15 cellular contexts compared by ENCODE assay signal in genomic region chr2:111042261-111042660, GRCh38.
DNase-seq lines count a peak whose midpoint lies in the region; ATAC-seq and TF ChIP-seq lines count a peak whose summit lies in the region.
"Had no signal": no experiment of that assay in that cellular context is flagged by ENCODE, and none has a peak within 500 bp of the region (broad histone marks: within the 10 kb centered on the region; RNA-seq: fewer than 3 reads in every experiment).

No MANE protein-coding gene starts in this region.

- no peaks in the 10 kb centered on the region for H3K27me3 ChIP-seq in colonic mucosa
- H3K27me3 ChIP-seq in neural progenitor cell = no peaks in the 10 kb centered on the region
- no peaks in the 10 kb centered on the region for H3K27me3 ChIP-seq in thyroid gland
- no peaks in the 10 kb centered on the region for H3K27me3 ChIP-seq in CD8-positive, alpha-beta memory T cell (ENCODE audit: insufficient read depth, low read length, poor library complexity, severe bottlenecking)

- no peaks in the 10 kb centered on the region for H3K36me3 ChIP-seq in colonic mucosa
- H3K36me3 ChIP-seq in neural progenitor cell = no peaks in the 10 kb centered on the region
- H3K36me3 ChIP-seq in thyroid gland = no peaks in the 10 kb centered on the region
- no peaks in the 10 kb centered on the region for H3K36me3 ChIP-seq in CD8-positive, alpha-beta memory T cell (ENCODE audit: insufficient read depth, low read length)

- H3K27ac ChIP-seq in colonic mucosa = no peak overlapping the region
- no peak overlapping the region for H3K27ac ChIP-seq in neural progenitor cell
- H3K27ac ChIP-seq in thyroid gland = no peak overlapping the region
- H3K27ac ChIP-seq in CD8-positive, alpha-beta memory T cell (ENCODE audit: low read depth, low read length) = no peak overlapping the region

- no peaks in the 10 kb centered on the region for H3K79me2 ChIP-seq in neural progenitor cell (ENCODE audit: low read depth)

- POLR2A ChIA-PET in CD8-positive, alpha-beta memory T cell (lab: Charles Lee) = no interaction called here

- peaks cover 51% of the 10 kb centered on the region for H3K4me1 Mint-ChIP-seq in stimulated activated naive CD8-positive, alpha-beta T cell treated with anti-CD3 and anti-CD28 coated beads, Interleukin-15, Interleukin-2, amounts not matched to agents 100 ng/mL and 50 ng/mL, for 24 hours (ENCODE audit: low read depth)
- peaks cover 32% of the 10 kb centered on the region for H3K4me1 Mint-ChIP-seq in neural progenitor cell
- no peaks in the 10 kb centered on the region for H3K4me1 Mint-ChIP-seq in CD8-positive, alpha-beta memory T cell

- ATAC-seq in stimulated activated naive CD8-positive, alpha-beta T cell treated with anti-CD3 and anti-CD28 coated beads, Interleukin-15, Interleukin-2, amounts not matched to agents 100 U/mL and 50 U/mL, for 24 hours = no peak

- CTCF ChIA-PET in CD8-positive, alpha-beta memory T cell (lab: Charles Lee) = no interaction called here

- no peak overlapping the region for H3K4me3 ChIP-seq in colonic mucosa
- H3K4me3 ChIP-seq in neural progenitor cell = no peak overlapping the region
- no peak overlapping the region for H3K4me3 ChIP-seq in thyroid gland (replicated peaks in 1 of 3)
- H3K4me3 ChIP-seq in CD8-positive, alpha-beta memory T cell (ENCODE audit: low read length) = no peak overlapping the region

- peaks cover 11% of the 10 kb centered on the region for H3K9me3 Mint-ChIP-seq in stimulated activated naive CD8-positive, alpha-beta T cell treated with anti-CD3 and anti-CD28 coated beads, Interleukin-15, Interleukin-2, amounts not matched to agents 100 ng/mL and 50 ng/mL, for 24 hours
- H3K9me3 Mint-ChIP-seq in neural progenitor cell = no peaks in the 10 kb centered on the region
- H3K9me3 Mint-ChIP-seq in CD8-positive, alpha-beta memory T cell = peaks cover 0 to 1% (median 0%) of the 10 kb centered on the region in 5 donors

- no peaks in the 10 kb centered on the region for H3K36me3 Mint-ChIP-seq in stimulated activated naive CD8-positive, alpha-beta T cell treated with anti-CD3 and anti-CD28 coated beads, Interleukin-15, Interleukin-2, amounts not matched to agents 100 ng/mL and 50 ng/mL, for 24 hours (ENCODE audit: low read depth)
- no peaks in the 10 kb centered on the region for H3K36me3 Mint-ChIP-seq in neural progenitor cell
- H3K36me3 Mint-ChIP-seq in CD8-positive, alpha-beta memory T cell = peaks cover 0 to 6% (median 0%) of the 10 kb centered on the region in 3 donors

- no peak for TF ChIP-seq CTCF in colonic mucosa (IDR thresholded peaks at IDR 0.05)
- no peak for TF ChIP-seq CTCF in neural progenitor cell (IDR thresholded peaks at IDR 0.05)
- no peak for TF ChIP-seq CTCF in thyroid gland (IDR thresholded peaks at IDR 0.05)

- H3K27ac Mint-ChIP-seq in stimulated activated naive CD8-positive, alpha-beta T cell treated with anti-CD3 and anti-CD28 coated beads, Interleukin-15, Interleukin-2, amounts not matched to agents 100 ng/mL and 50 ng/mL, for 24 hours = no peak overlapping the region
- H3K27ac Mint-ChIP-seq in neural progenitor cell = peak overlapping the region; percentile 24
- peak overlapping the region in 1 of 8 donors; percentile 88 for H3K27ac Mint-ChIP-seq in CD8-positive, alpha-beta memory T cell

- no peaks in the 10 kb centered on the region for H4K20me1 ChIP-seq in neural progenitor cell (ENCODE audit: low read depth)

- 87 to 88% methylated on average over 6 of the region's 6 CpGs for WGBS in thyroid gland, 2 donors

- no peak for TF ChIP-seq POLR2A in thyroid gland (IDR thresholded peaks at IDR 0.05)

- H3K9ac ChIP-seq in colonic mucosa (ENCODE audit: low read depth in 2 of 2, low read length in 2 of 2) = no peak overlapping the region
- H3K9ac ChIP-seq in neural progenitor cell = no peak overlapping the region

- H3K4me1 ChIP-seq in colonic mucosa = no peaks in the 10 kb centered on the region
- peaks cover 12% of the 10 kb centered on the region for H3K4me1 ChIP-seq in neural progenitor cell
- peaks cover 4 to 6% of the 10 kb centered on the region in 2 donors for H3K4me1 ChIP-seq in thyroid gland
- H3K4me1 ChIP-seq in CD8-positive, alpha-beta memory T cell (ENCODE audit: insufficient read depth, low read length) = no peaks in the 10 kb centered on the region

- no peaks in the 10 kb centered on the region for H3K9me3 ChIP-seq in colonic mucosa
- H3K9me3 ChIP-seq in neural progenitor cell (ENCODE audit: low read depth) = no peaks in the 10 kb centered on the region
- no peaks in the 10 kb centered on the region for H3K9me3 ChIP-seq in thyroid gland
- no peaks in the 10 kb centered on the region for H3K9me3 ChIP-seq in CD8-positive, alpha-beta memory T cell (ENCODE audit: low read length)

- DNase-seq in stimulated activated naive CD8-positive, alpha-beta T cell treated with anti-CD3 and anti-CD28 coated beads, Interleukin-15, Interleukin-2, amounts not matched to agents 100 U/mL and 50 U/mL, for 24 hours = no peak
- peak; percentile 9 for DNase-seq in colonic mucosa
- DNase-seq in neural progenitor cell (ENCODE audit: low spot score) = no peak
- no peak for DNase-seq in thyroid gland
- DNase-seq in CD8-positive, alpha-beta memory T cell = no peak
- no peak for DNase-seq in stimulated activated CD4-positive, alpha-beta T cell treated with anti-CD3 and anti-CD28 coated beads, Interleukin-2, amount 100 ng/mL, for 24 hours
- DNase-seq: COR-L47, Kasumi-1, MM.1S, NCI-H1092 treated with DMSO at 0.1 percent for 48 hours, NCI-H2081 treated with DMSO at 0.1 percent for 48 hours, NCI-H2227 treated with DMSO at 0.1 percent for 48 hours, NCI-H524 had no signal

- H3K27me3 Mint-ChIP-seq in stimulated activated naive CD8-positive, alpha-beta T cell treated with anti-CD3 and anti-CD28 coated beads, Interleukin-15, Interleukin-2, amounts not matched to agents 100 ng/mL and 50 ng/mL, for 24 hours = peaks cover 51% of the 10 kb centered on the region
- H3K27me3 Mint-ChIP-seq in neural progenitor cell (ENCODE audit: insufficient read depth, low read depth) = peaks cover 2% of the 10 kb centered on the region
- peaks cover 7 to 18% of the 10 kb centered on the region in 2 donors for H3K27me3 Mint-ChIP-seq in CD8-positive, alpha-beta memory T cell

- H3F3A ChIP-seq in neural progenitor cell (ENCODE audit: low read depth) = no peaks in the 10 kb centered on the region

- H2AFZ ChIP-seq in neural progenitor cell (replicated peaks) = no peak overlapping the region

- H3K4me3 Mint-ChIP-seq in stimulated activated naive CD8-positive, alpha-beta T cell treated with anti-CD3 and anti-CD28 coated beads, Interleukin-15, Interleukin-2, amounts not matched to agents 100 ng/mL and 50 ng/mL, for 24 hours = peak overlapping the region; percentile 3
- H3K4me3 Mint-ChIP-seq in neural progenitor cell = no peak overlapping the region
- no peak overlapping the region for H3K4me3 Mint-ChIP-seq in CD8-positive, alpha-beta memory T cell
- H3K4me3 Mint-ChIP-seq: CD14-positive monocyte had no signal

- intact Hi-C loops in colonic mucosa (cut with DNase I) = no loop called here
- intact Hi-C loops in thyroid gland (cut with DNase I) = no loop called here

- H3K4me2 ChIP-seq in neural progenitor cell = no peak overlapping the region
